15 cellular contexts compared by ENCODE assay signal in the genomic region with DNA sequence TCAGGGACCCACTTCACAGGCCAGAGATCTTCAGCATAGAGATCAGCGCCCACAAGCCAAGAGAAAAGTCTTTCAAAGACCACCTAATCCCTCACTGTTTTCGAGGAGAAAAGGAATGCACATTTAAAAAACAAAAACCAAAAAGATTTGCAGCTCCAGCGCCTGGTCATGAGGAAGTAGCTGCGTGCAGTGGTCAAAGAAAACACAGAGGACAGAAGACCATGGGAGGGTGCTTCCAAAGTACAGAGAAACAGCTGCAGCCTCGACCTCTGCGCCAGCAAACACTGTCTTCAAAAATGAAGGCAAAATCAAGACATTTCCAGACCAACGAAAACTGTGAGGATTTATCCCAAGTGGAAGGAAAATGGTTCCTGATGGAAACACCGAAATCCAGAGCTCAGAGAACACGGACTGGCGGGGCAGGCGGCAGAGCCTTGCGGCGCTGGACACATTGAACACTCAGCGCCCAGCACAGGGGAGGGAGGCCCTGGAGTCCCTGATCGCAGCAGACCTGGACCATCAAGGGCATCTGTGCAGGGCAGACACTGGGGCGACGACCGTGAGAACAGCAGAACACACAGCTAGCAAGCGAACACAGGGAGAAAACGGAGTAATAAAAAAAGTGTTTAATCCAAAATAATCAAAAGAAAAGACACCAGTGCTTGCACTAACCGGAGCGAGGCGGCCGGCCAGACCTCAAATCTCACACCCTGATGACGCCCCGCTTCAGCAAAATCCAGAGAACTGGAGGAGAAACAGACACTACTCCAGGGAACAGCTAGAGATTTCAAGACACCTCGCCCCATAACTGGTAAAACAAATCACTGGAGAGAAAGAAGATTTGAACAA. TPM values are rescaled to one million over a fixed set of nuclear protein-coding genes. Genes with fewer than 3 reads are reported as not detected.
DNase-seq lines count a peak whose midpoint lies in the region; ATAC-seq and TF ChIP-seq lines count a peak whose summit lies in the region.
"Had no signal": no experiment of that assay in that cellular context is flagged by ENCODE, and none has a peak within 500 bp of the region (broad histone marks: within the 10 kb centered on the region; RNA-seq: fewer than 3 reads in every experiment).

No MANE protein-coding gene starts in this region.

- no peaks in the 10 kb centered on the region for H3K9me2 ChIP-seq in GM23248 (ENCODE audit: insufficient read depth)

- peak overlapping the region; percentile 23 to 40 (median 26) for H3K27ac Mint-ChIP-seq in nephron
- H3K27ac Mint-ChIP-seq: activated CD8-positive, alpha-beta memory T cell treated with anti-CD3 and anti-CD28 coated beads, Interleukin-2, amount 10 ng/mL, durations not matched to agents 7 days and 5 days had no signal

- H3K36me3 Mint-ChIP-seq in nephron (ENCODE audit: low read depth) = no peaks in the 10 kb centered on the region
- H3K36me3 Mint-ChIP-seq: activated CD8-positive, alpha-beta memory T cell treated with anti-CD3 and anti-CD28 coated beads, Interleukin-2, amount 10 ng/mL, durations not matched to agents 7 days and 5 days had no signal

- intact Hi-C loops in left ventricle myocardium inferior (cut with micrococcal nuclease) (no loop called here), upper lobe of right lung (cut with DNase I) (no loop called here)

- no peak for DNase-seq in left ventricle myocardium inferior
- DNase-seq in upper lobe of right lung = no peak
- no peak for DNase-seq in GM23248
- DNase-seq in AG08395 (ENCODE audit: low spot score) = no peak
- DNase-seq: activated CD4-positive, alpha-beta T cell treated with anti-CD3 and anti-CD28 coated beads for 48 hours; activated CD8-positive, alpha-beta memory T cell treated with anti-CD3 and anti-CD28 coated beads, Interleukin-2, amount 10 ng/mL, durations not matched to agents 7 days and 5 days; KBM-7; NCI-H2081; NCI-H446 treated with DMSO at 0.1 percent for 48 hours; ovary; small intestine; stimulated activated CD4-positive, alpha-beta T cell treated with anti-CD3 and anti-CD28 coated beads, Interleukin-4, amount 100 ng/mL, for 24 hours had no signal

- no peaks in the 10 kb centered on the region for H4K20me1 ChIP-seq in GM23248 (ENCODE audit: insufficient read depth)

- ATAC-seq in upper lobe of right lung (no peak), HG03521 (IDR thresholded peaks at IDR 0.05; ENCODE audit: unreplicated experiment) (no peak)
- ATAC-seq: activated CD8-positive, alpha-beta memory T cell treated with anti-CD3 and anti-CD28 coated beads, Interleukin-2, amount 10 ng/mL, durations not matched to agents 7 days and 5 days had no signal

- H3K4me3 Mint-ChIP-seq in nephron = peak overlapping the region in 2 of 3 experiments; percentile 2 to 40
- H3K4me3 Mint-ChIP-seq: activated CD8-positive, alpha-beta memory T cell treated with anti-CD3 and anti-CD28 coated beads, Interleukin-2, amount 10 ng/mL, durations not matched to agents 7 days and 5 days had no signal

- H3K36me3 ChIP-seq in left ventricle myocardium inferior (no peaks in the 10 kb centered on the region), upper lobe of right lung (no peaks in the 10 kb centered on the region), GM23248 (ENCODE audit: low read depth) (no peaks in the 10 kb centered on the region)
- H3K36me3 ChIP-seq: ovary had no signal

- H3K4me3 ChIP-seq in left ventricle myocardium inferior (peak overlapping the region; percentile 34), upper lobe of right lung (no peak overlapping the region), GM23248 (no peak overlapping the region)
- H3K4me3 ChIP-seq: ovary had no signal

- WGBS in GM23248 (ENCODE audit: low coverage in 1 of 2, low lambda C conversion rate in 2 of 2, missing lambda C conversion rate in 2 of 2), 2 experiments = 77% methylated on average over 26 to 27 of the region's 27 CpGs

- H2AFZ ChIP-seq in GM23248 = no peak overlapping the region

- in situ Hi-C loops in GM23248 (cut with MboI) = no loop called here

- H3K9me3 Mint-ChIP-seq in nephron = no peaks in the 10 kb centered on the region

- no peaks in the 10 kb centered on the region for H3F3A ChIP-seq in GM23248 (ENCODE audit: insufficient read depth)

- H3K4me1 ChIP-seq in left ventricle myocardium inferior (peaks cover 97% of the 10 kb centered on the region), upper lobe of right lung (peaks cover 15% of the 10 kb centered on the region), GM23248 (ENCODE audit: insufficient read depth) (no peaks in the 10 kb centered on the region)

- no peaks in the 10 kb centered on the region for H3K9me3 ChIP-seq in left ventricle myocardium inferior (replicated peaks)
- H3K9me3 ChIP-seq in upper lobe of right lung = no peaks in the 10 kb centered on the region
- H3K9me3 ChIP-seq in GM23248 (ENCODE audit: low read depth) = no peaks in the 10 kb centered on the region
- H3K9me3 ChIP-seq: ovary had no signal

- peaks cover 48% of the 10 kb centered on the region for H3K4me1 Mint-ChIP-seq in nephron
- H3K4me1 Mint-ChIP-seq: activated CD8-positive, alpha-beta memory T cell treated with anti-CD3 and anti-CD28 coated beads, Interleukin-2, amount 10 ng/mL, durations not matched to agents 7 days and 5 days had no signal

- no peaks in the 10 kb centered on the region for H3K27me3 ChIP-seq in left ventricle myocardium inferior (ENCODE audit: low read depth)
- no peaks in the 10 kb centered on the region for H3K27me3 ChIP-seq in upper lobe of right lung
- peaks cover 23% of the 10 kb centered on the region for H3K27me3 ChIP-seq in GM23248 (replicated peaks; ENCODE audit: insufficient read depth)
- H3K27me3 ChIP-seq: ovary had no signal

- no peak overlapping the region for H3K9ac ChIP-seq in GM23248

- no peak for TF ChIP-seq CTCF in VCaP (conservative IDR thresholded peaks at IDR 0.05)
- TF ChIP-seq CTCF in left ventricle myocardium inferior (IDR thresholded peaks at IDR 0.05; ENCODE audit: borderline replicate concordance) = no peak
- no peak for TF ChIP-seq CTCF in nephron (IDR thresholded peaks at IDR 0.05; ENCODE audit: unreplicated experiment in 3 of 3)
- no peak for TF ChIP-seq CTCF in upper lobe of right lung (IDR thresholded peaks at IDR 0.05)

- H3K27ac ChIP-seq in VCaP (0 out of 2 replicates have a peak overlapping the region, but pooled peaks have one; percentile 24), left ventricle myocardium inferior (replicated peaks) (peak overlapping the region; percentile 92), upper lobe of right lung (peak overlapping the region; percentile 63), GM23248 (no peak overlapping the region)
- H3K27ac ChIP-seq: ovary had no signal

- no peak overlapping the region for H3K4me2 ChIP-seq in GM23248 (ENCODE audit: unreplicated experiment)

- peaks cover 15% of the 10 kb centered on the region for H3K27me3 Mint-ChIP-seq in nephron (ENCODE audit: low read depth)
- H3K27me3 Mint-ChIP-seq: activated CD8-positive, alpha-beta memory T cell treated with anti-CD3 and anti-CD28 coated beads, Interleukin-2, amount 10 ng/mL, durations not matched to agents 7 days and 5 days had no signal

- H3K79me2 ChIP-seq in GM23248 (ENCODE audit: insufficient read depth) = no peaks in the 10 kb centered on the region

RNA-seq across cellular contexts. Expression of a gene that starts 12.5 kb away (rescaled TPM):
- total RNA-seq in left ventricle myocardium inferior (140 TPM), upper lobe of right lung (49.6 TPM)
- 1.6 and 1.9 TPM in 2 replicates for total RNA-seq in GM23248 (2014; rRNA removed; shearing (Covaris generic))
- 0.46 and 0.75 TPM in 2 replicates for polyA plus RNA-seq in GM23248 (2016; fragmentation: Nextera tagmentation; extraction: Ambion mirVana)

Comparison
In these comparisons a context has a peak if more than half of its experiments do, and no peak if none do; other contexts are left out.
1. RNA of a gene that starts 12.5 kb away (total RNA-seq): 140 TPM in left ventricle myocardium inferior (single experiment) and 49.6 TPM in upper lobe of right lung (single experiment); 1.6 to 1.9 TPM in GM23248; every median in the first group is over 10 times any median in the second.